In genomic region chr1:44652445-44653106, GRCh38 we compare ENCODE assay signal across 8 cellular contexts. TPM values are rescaled to one million over a fixed set of nuclear protein-coding genes. Genes with fewer than 3 reads are reported as not detected.
DNase-seq lines count a peak whose midpoint lies in the region; ATAC-seq and TF ChIP-seq lines count a peak whose summit lies in the region.

No MANE protein-coding gene starts in this region.

- 50 to 59% (median 55%) methylated on average over 7 of the region's 7 CpGs for WGBS in adrenal gland, 4 donors
- 43 to 55% methylated on average over 7 of the region's 7 CpGs for WGBS in sigmoid colon, 2 donors

- peaks cover 0 to 46% of the 10 kb centered on the region in 2 donors for H3K36me3 ChIP-seq in adrenal gland (replicated peaks in 1 of 2)
- H3K36me3 ChIP-seq in sigmoid colon, result peaks cover 19 to 50% (median 32%) of the 10 kb centered on the region in 4 donors

- peaks cover 0 to 7% (median 0%) of the 10 kb centered on the region in 3 donors for H3K4me1 Mint-ChIP-seq in T-cell

- H3K9me3 Mint-ChIP-seq in T-cell, result no peaks in the 10 kb centered on the region

- intact Hi-C loops in adrenal gland (cut with DNase I), result loop anchor here (2.0 to 5.0 kb wide), 2 partner anchors 40 to 44 kb away; no protein-coding TSS in a partner anchor
- intact Hi-C loops in left cardiac atrium (cut with DNase I), result loop anchor here (1.0 to 5.0 kb wide), 2 partner anchors 40 to 43 kb away; no protein-coding TSS in a partner anchor
- intact Hi-C loops in sigmoid colon (cut with DNase I), result loop anchor here (1.0 to 10.0 kb wide), 2 partner anchors 43 to 438 kb away; partner anchors contain the start of gene DMAP1

- POLR2A ChIA-PET in T-cell (lab: Charles Lee), result no interaction called here

- H3K27ac ChIP-seq in adrenal gland (no peak overlapping the region), sigmoid colon (peak overlapping the region in 3 of 4 donors; percentile 18 to 34 (median 33))

- H3K36me3 Mint-ChIP-seq in T-cell, result peaks cover 21% of the 10 kb centered on the region

- no peaks in the 10 kb centered on the region for H3K27me3 Mint-ChIP-seq in T-cell

- ATAC-seq in GM21367 (IDR thresholded peaks at IDR 0.05; ENCODE audit: unreplicated experiment) (peak; percentile 54), T-cell (replicated peaks in 1 of 4) (peak; percentile 84 to 93 (median 90)), left cardiac atrium (peak; percentile 85 to 89), HG03571 (IDR thresholded peaks at IDR 0.05; ENCODE audit: unreplicated experiment) (no peak)

- CTCF ChIA-PET in T-cell (lab: Charles Lee), result interaction anchor here (0.5 to 3.7 kb wide), 25 partner anchors 12 to 1732 kb away, joined by 3 to 35 read pairs (median 4); partner anchors contain the start of genes ARMH1 (in 1 of the 2) and TMEM53 (in 1 of the 2)

- DNase-seq in CD1c-positive myeloid dendritic cell (ENCODE audit: extremely low spot score) (peak; percentile 74), NB4 (ENCODE audit: low read depth) (peak; percentile 72), T-cell (peak; percentile 20 to 79 (median 66)), adrenal gland (peak; percentile 69 to 93 (median 84)), left cardiac atrium (peak; percentile 76), sigmoid colon (peak; percentile 87)

- TF ChIP-seq EP300 in sigmoid colon (IDR thresholded peaks at IDR 0.05), result no peak

- peak; percentile 96 for TF ChIP-seq CTCF in NB4 (IDR thresholded peaks at IDR 0.05; ENCODE audit: low read depth, low read length)
- TF ChIP-seq CTCF in adrenal gland (IDR thresholded peaks at IDR 0.05), result peak; percentile 87 to 98 (median 94)
- TF ChIP-seq CTCF in sigmoid colon (IDR thresholded peaks at IDR 0.05), result peak; percentile 92 to 98 (median 92)

- H3K27ac Mint-ChIP-seq in T-cell, result peak overlapping the region; percentile 55 to 75

- no peak overlapping the region for H3K4me3 Mint-ChIP-seq in T-cell

- H3K4me3 ChIP-seq in NB4 (ENCODE audit: low read depth, low read length), result no peak overlapping the region
- H3K4me3 ChIP-seq in adrenal gland, result no peak overlapping the region
- H3K4me3 ChIP-seq in sigmoid colon, result no peak overlapping the region

- no peaks in the 10 kb centered on the region for H3K27me3 ChIP-seq in adrenal gland
- no peaks in the 10 kb centered on the region for H3K27me3 ChIP-seq in sigmoid colon

- no peaks in the 10 kb centered on the region for H3K4me1 ChIP-seq in adrenal gland (replicated peaks in 1 of 2)
- H3K4me1 ChIP-seq in sigmoid colon, result peaks cover 0 to 16% (median 4%) of the 10 kb centered on the region in 4 donors

- no peaks in the 10 kb centered on the region for H3K9me3 ChIP-seq in adrenal gland (replicated peaks in 1 of 3)
- H3K9me3 ChIP-seq in sigmoid colon, result no peaks in the 10 kb centered on the region

- TF ChIP-seq POLR2A in NB4 (IDR thresholded peaks at IDR 0.05; ENCODE audit: extremely low read depth, insufficient read length) (no peak), adrenal gland (IDR thresholded peaks at IDR 0.05) (no peak), sigmoid colon (IDR thresholded peaks at IDR 0.05) (no peak)

RNA-seq across cellular contexts. Expression of gene TMEM53, which starts 21.7 kb away (rescaled TPM):
- 1 to 10 TPM; 1.1 to 2.8 (median 2.2) TPM for total RNA-seq in T-cell
- 10 to 100 TPM in 6 of 8 donors, 1 to 10 TPM in 2; 7.2 to 47.4 (median 13.5) TPM for total RNA-seq in adrenal gland
- 10 to 100 TPM; 10.5 to 13.5 (median 12.1) TPM for polyA plus RNA-seq in adrenal gland
- total RNA-seq in left cardiac atrium, result 10 to 100 TPM; 11.1 to 11.4 TPM
- total RNA-seq in sigmoid colon, result 1 to 10 TPM; 1.7 to 5.6 (median 4.5) TPM
- 10 to 100 TPM; 17.1 to 29.7 (median 19.8) TPM for polyA plus RNA-seq in sigmoid colon

RNA-seq across cellular contexts. Expression of gene ARMH1, which starts 21.9 kb away (rescaled TPM):
- total RNA-seq in T-cell, result 100 to 1,000 TPM in 1 of 5 donors, 10 to 100 TPM in 4; 49.5 to 102 (median 89.7) TPM
- total RNA-seq in adrenal gland, result 10 to 100 TPM in 1 of 8 donors, 1 to 10 TPM in 5, under 1 TPM in 2; 0.18 to 12.4 (median 3.7) TPM
- polyA plus RNA-seq in adrenal gland, result 10 to 100 TPM in 2 of 3 donors, 1 to 10 TPM in 1; 1.8 to 76.0 (median 47.7) TPM
- total RNA-seq in left cardiac atrium, result 1 to 10 TPM in 1 of 2 donors, under 1 TPM in 1; 0.16 to 1.2 TPM
- 1 to 10 TPM in 2 of 4 donors, under 1 TPM in 1, not detected in 1; 0.33 to 1.5 (median 1.1) TPM for total RNA-seq in sigmoid colon
- 10 to 100 TPM in 1 of 3 donors, not detected in 2; 23.0 TPM for polyA plus RNA-seq in sigmoid colon

Comparison
In these comparisons a context has a peak if more than half of its experiments do, and no peak if none do; other contexts are left out.
1. H3K27ac ChIP-seq: peak in sigmoid colon (3 of 4); none in adrenal gland (0 of 5).
2. Peak in every context shown above with its lines, with median percentiles within 50 percentile points of each other: DNase-seq and CTCF ChIP-seq.